ENCODE assay signal across 27 cellular contexts in the genomic region with DNA sequence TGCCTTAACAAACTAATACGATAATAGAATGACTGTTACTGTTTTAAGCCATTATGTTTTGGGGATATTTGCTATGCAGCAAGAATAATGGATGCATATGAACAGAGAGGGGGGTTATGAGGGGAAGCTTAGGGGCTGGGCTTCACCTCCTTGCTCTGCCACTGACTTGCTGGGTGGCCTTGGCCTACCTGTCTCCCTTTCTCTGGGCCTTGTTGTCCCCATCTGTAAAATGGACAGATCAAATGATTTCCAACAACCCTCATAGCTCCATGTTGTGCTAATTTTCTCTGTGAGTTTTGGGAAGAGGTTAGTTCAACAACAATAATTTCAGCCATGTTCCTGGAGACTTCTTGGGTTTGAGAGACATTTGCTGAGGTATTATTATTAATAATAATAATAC.
"Had no signal": no experiment of that assay in that cellular context is flagged by ENCODE, and none has a peak within 500 bp of the region (broad histone marks: within the 10 kb centered on the region; RNA-seq: fewer than 3 reads in every experiment).

No MANE protein-coding gene starts in this region.

- FAIRE-seq: colon, endometrium, endothelial cell of umbilical vein, frontal cortex had no signal

- DNase-seq: colonic mucosa; cortex of kidney; dermis blood vessel endothelial cell; dorsolateral prefrontal cortex; effector CD4-positive, alpha-beta T cell; effector CD8-positive, alpha-beta T cell; effector memory CD4-positive, alpha-beta T cell; effector memory CD8-positive, alpha-beta T cell; endodermal cell; esophagus squamous epithelium; foreskin fibroblast; foreskin keratinocyte; foreskin melanocyte; gastrocnemius medialis; glutamatergic neuron; head of caudate nucleus; heart left ventricle; heart right ventricle had no signal

- H3K27me3 ChIP-seq: colonic mucosa, dorsolateral prefrontal cortex, esophagus muscularis mucosa, esophagus squamous epithelium, foreskin keratinocyte, gastrocnemius medialis, gastroesophageal sphincter, heart left ventricle, heart right ventricle had no signal

- H3K27ac ChIP-seq: colonic mucosa, coronary artery, dorsolateral prefrontal cortex, epithelial cell of prostate, esophagus muscularis mucosa, esophagus squamous epithelium, foreskin keratinocyte, gastrocnemius medialis, gastroesophageal sphincter, heart left ventricle, heart right ventricle had no signal

- H3K36me3 ChIP-seq: colonic mucosa, esophagus muscularis mucosa, esophagus squamous epithelium, gastrocnemius medialis, gastroesophageal sphincter, heart left ventricle, heart right ventricle had no signal

- ATAC-seq: effector memory CD8-positive, alpha-beta T cell; esophagus mucosa; foreskin keratinocyte; gastrocnemius medialis; gastroesophageal sphincter; heart left ventricle; heart right ventricle had no signal

- H3K9me3 ChIP-seq: colonic mucosa, gastrocnemius medialis had no signal

- H3K4me3 ChIP-seq: colonic mucosa, coronary artery, dorsolateral prefrontal cortex, esophagus muscularis mucosa, esophagus squamous epithelium, gastrocnemius medialis, gastroesophageal sphincter, heart left ventricle, heart right ventricle had no signal

- H3K4me1 ChIP-seq: colonic mucosa, esophagus muscularis mucosa, esophagus squamous epithelium, foreskin keratinocyte, gastrocnemius medialis, gastroesophageal sphincter, heart left ventricle had no signal
